Comparison of ENCODE assay signal across 8 cellular contexts in genomic region chr17:49565948-49566491, GRCh38.
DNase-seq lines count a peak whose midpoint lies in the region; ATAC-seq lines count a peak whose summit lies in the region.

No MANE protein-coding gene starts in this region.

- no peak overlapping the region for H3K9ac ChIP-seq in BLaER1

- DNase-seq in NCI-H1417 (lab: John Stamatoyannopoulos, UW) (peak; percentile 67 to 84 (median 84)), cerebellar cortex (ENCODE audit: low spot score) (peak; percentile 98), kidney glomerular epithelial cell (lab: John Stamatoyannopoulos, UW) (no peak)

- no peaks in the 10 kb centered on the region for H4K20me1 ChIP-seq in BLaER1

- H3K27ac ChIP-seq in BLaER1 = no peak overlapping the region
- H3K27ac ChIP-seq in muscle layer of duodenum (ENCODE audit: low read length) = peak overlapping the region; percentile 74

- H3K36me3 ChIP-seq in BLaER1 (no peaks in the 10 kb centered on the region), muscle layer of duodenum (ENCODE audit: control insufficient read depth in 1 of 2, insufficient read depth in 2 of 2, low read length in 2 of 2) (no peaks in the 10 kb centered on the region)

- H3K27me3 ChIP-seq in BLaER1 (peaks cover 8% of the 10 kb centered on the region), muscle layer of duodenum (ENCODE audit: low read depth, low read length) (no peaks in the 10 kb centered on the region)

- ATAC-seq in HG03280 (IDR thresholded peaks at IDR 0.05; ENCODE audit: unreplicated experiment) (no peak), GM21529 (IDR thresholded peaks at IDR 0.05; ENCODE audit: unreplicated experiment) (no peak), HG03097 (IDR thresholded peaks at IDR 0.05; ENCODE audit: low FRiP score, unreplicated experiment) (no peak)

- H3K9me3 ChIP-seq in BLaER1 (peaks cover 15% of the 10 kb centered on the region), muscle layer of duodenum (ENCODE audit: control insufficient read depth in 1 of 2, low read length in 2 of 2) (no peaks in the 10 kb centered on the region)

- H3K4me2 ChIP-seq in BLaER1 = peak overlapping the region; percentile 66

- H3K4me1 ChIP-seq in BLaER1 (peaks cover 47% of the 10 kb centered on the region), muscle layer of duodenum (ENCODE audit: control insufficient read depth in 1 of 2, insufficient read depth in 2 of 2, low read length in 2 of 2) (peaks cover 5 to 33% of the 10 kb centered on the region in 2 donors)

- H3K4me3 ChIP-seq in BLaER1 = no peak overlapping the region
- no peak overlapping the region for H3K4me3 ChIP-seq in muscle layer of duodenum (ENCODE audit: low read depth in 1 of 2, low read length in 2 of 2)
